In genomic region chr2:157620956-157621355, GRCh38 we compare ENCODE assay signal across 17 cellular contexts.
"Had no signal": no experiment of that assay in that cellular context is flagged by ENCODE, and none has a peak within 500 bp of the region (broad histone marks: within the 10 kb centered on the region; RNA-seq: fewer than 3 reads in every experiment).

No MANE protein-coding gene starts in this region.

- H3K4me3 ChIP-seq: body of pancreas, heart left ventricle, psoas muscle, suprapubic skin had no signal

- H3K36me3 ChIP-seq: heart left ventricle, suprapubic skin had no signal

- H3K27ac ChIP-seq: body of pancreas, heart left ventricle, psoas muscle, suprapubic skin, VCaP had no signal

- H3K9me3 ChIP-seq: body of pancreas, suprapubic skin had no signal

- ATAC-seq: activated T-helper 17 cell treated with anti-CD3 and anti-CD28 coated beads, Interleukin-2, amount 50 U/mL, for 72 hours; body of pancreas; heart left ventricle; left lobe of liver; psoas muscle; sciatic nerve had no signal

- H3K27me3 ChIP-seq: body of pancreas, suprapubic skin had no signal

- H3K4me1 ChIP-seq: body of pancreas, heart left ventricle, psoas muscle, suprapubic skin had no signal

- DNase-seq: activated CD4-positive, alpha-beta T cell treated with anti-CD3 and anti-CD28 coated beads for 4 hours; activated naive CD4-positive, alpha-beta T cell treated with anti-CD3 and anti-CD28 coated beads for 36 hours; body of pancreas; cerebellar nuclear complex; dermis blood vessel endothelial cell; erythroblast; heart left ventricle; mammary epithelial cell; psoas muscle; stimulated activated CD4-positive, alpha-beta T cell treated with anti-CD3 and anti-CD28 coated beads, Interleukin-12 subunit alpha, Interleukin-12 subunit beta, amount 100 ng/mL, for 4 hours; stimulated activated naive CD4-positive, alpha-beta T cell; T-helper 1 cell had no signal
